9 cellular contexts compared by ENCODE assay signal in the genomic region with DNA sequence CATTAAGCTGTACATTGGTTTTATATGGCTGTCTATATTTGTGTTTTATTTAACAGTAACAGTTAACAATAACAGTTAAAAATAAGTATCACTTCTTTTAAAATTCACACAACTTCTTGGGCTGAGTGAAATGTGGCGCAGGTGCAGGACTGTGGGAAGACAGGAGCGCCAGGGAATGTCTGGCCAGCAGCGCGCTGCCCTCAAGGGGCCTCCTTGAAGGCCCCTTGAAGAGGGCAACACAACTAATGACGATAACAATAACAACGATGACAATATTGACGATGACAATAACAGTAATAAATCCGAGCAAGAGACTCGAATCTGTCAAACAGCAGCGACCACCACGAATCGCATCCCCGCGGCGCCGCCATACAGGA. TPM values are rescaled to one million over a fixed set of nuclear protein-coding genes. Genes with fewer than 3 reads are reported as not detected.
A peak's percentile ranks its signal among the peaks of the same experiment; 100 is the strongest.
DNase-seq lines count a peak whose midpoint lies in the region; ATAC-seq and TF ChIP-seq lines count a peak whose summit lies in the region.
"Had no signal": no experiment of that assay in that cellular context is flagged by ENCODE, and none has a peak within 500 bp of the region (broad histone marks: within the 10 kb centered on the region; RNA-seq: fewer than 3 reads in every experiment).

No MANE protein-coding gene starts in this region.

- no peaks in the 10 kb centered on the region for H3K36me3 ChIP-seq in muscle layer of colon (ENCODE audit: insufficient read depth, low read length)
- no peaks in the 10 kb centered on the region for H3K36me3 ChIP-seq in vagina
- H3K36me3 ChIP-seq in MM.1S (replicated peaks; ENCODE audit: insufficient read depth, low read length), result no peaks in the 10 kb centered on the region
- H3K36me3 ChIP-seq: neutrophil had no signal

- H3K79me2 ChIP-seq in MM.1S (ENCODE audit: low read length), result no peaks in the 10 kb centered on the region

- CTCF ChIA-PET in activated naive CD4-positive, alpha-beta T cell treated with anti-CD3 and anti-CD28 coated beads, Interleukin-2, amount 10 ng/mL, durations not matched to agents 7 days and 5 days (lab: Charles Lee), result no interaction called here

- peaks cover 42% of the 10 kb centered on the region for H3K27me3 Mint-ChIP-seq in activated naive CD4-positive, alpha-beta T cell treated with anti-CD3 and anti-CD28 coated beads, Interleukin-2, amount 10 ng/mL, durations not matched to agents 7 days and 5 days

- no peak for DNase-seq in activated naive CD4-positive, alpha-beta T cell treated with anti-CD3 and anti-CD28 coated beads, Interleukin-2, amount 10 ng/mL, durations not matched to agents 7 days and 5 days
- no peak for DNase-seq in activated naive CD4-positive, alpha-beta T cell treated with anti-CD3 and anti-CD28 coated beads, Interleukin-2, amount 50 U/mL, for 16 hours
- DNase-seq in coronary artery (ENCODE audit: low spot score) (no peak), vagina (ENCODE audit: extremely low spot score in 2 of 2) (no peak), MM.1S (no peak), GM03348 (ENCODE audit: low spot score) (no peak)

- H3F3A ChIP-seq in MM.1S (ENCODE audit: insufficient read depth, low read length), result no peaks in the 10 kb centered on the region; the same call in 1 of the 2 replicates

- no peak overlapping the region for H3K9ac ChIP-seq in muscle layer of colon (ENCODE audit: low read length)
- no peak overlapping the region for H3K9ac ChIP-seq in MM.1S (ENCODE audit: low read length)

- H3K27ac ChIP-seq in coronary artery (peak overlapping the region; percentile 98 to 99), muscle layer of colon (ENCODE audit: low read depth, low read length) (peak overlapping the region; percentile 58), vagina (peak overlapping the region; percentile 94), MM.1S (ENCODE audit: low read length) (no peak overlapping the region)
- H3K27ac ChIP-seq: neutrophil had no signal

- H3K4me3 Mint-ChIP-seq in activated naive CD4-positive, alpha-beta T cell treated with anti-CD3 and anti-CD28 coated beads, Interleukin-2, amount 10 ng/mL, durations not matched to agents 7 days and 5 days, result peak overlapping the region; percentile 65

- no peak for TF ChIP-seq POLR2A in vagina (IDR thresholded peaks at IDR 0.05)

- no peaks in the 10 kb centered on the region for H3K36me3 Mint-ChIP-seq in activated naive CD4-positive, alpha-beta T cell treated with anti-CD3 and anti-CD28 coated beads, Interleukin-2, amount 10 ng/mL, durations not matched to agents 7 days and 5 days

- TF ChIP-seq CTCF in coronary artery (IDR thresholded peaks at IDR 0.05) (no peak), vagina (IDR thresholded peaks at IDR 0.05) (no peak), MM.1S (IDR thresholded peaks at IDR 0.05; ENCODE audit: low read length) (no peak)

- H3K27me3 ChIP-seq in muscle layer of colon (ENCODE audit: control insufficient read depth in 1 of 2, insufficient read depth in 2 of 2, low read length in 2 of 2) (no peaks in the 10 kb centered on the region), vagina (no peaks in the 10 kb centered on the region), MM.1S (replicated peaks; ENCODE audit: insufficient read depth, low read length) (no peaks in the 10 kb centered on the region)

- no peaks in the 10 kb centered on the region for H4K20me1 ChIP-seq in MM.1S (ENCODE audit: insufficient read depth, low read length)

- H3K4me3 ChIP-seq in coronary artery (peak overlapping the region; percentile 99), muscle layer of colon (ENCODE audit: low read depth in 1 of 2, low read length in 2 of 2) (peak overlapping the region; percentile 52 to 66), vagina (peak overlapping the region; percentile 59 to 92), MM.1S (ENCODE audit: low read length) (no peak overlapping the region)

- H3K4me1 Mint-ChIP-seq in activated naive CD4-positive, alpha-beta T cell treated with anti-CD3 and anti-CD28 coated beads, Interleukin-2, amount 10 ng/mL, durations not matched to agents 7 days and 5 days, result peaks cover 9% of the 10 kb centered on the region

- no peaks in the 10 kb centered on the region for H3K9me2 ChIP-seq in MM.1S (replicated peaks; ENCODE audit: insufficient read depth, low read length)

- intact Hi-C loops in vagina (cut with DNase I), result loop anchor here (10.0 kb wide), 1 partner anchor 230 kb away; a partner anchor contains a TSS

- peaks cover 3% of the 10 kb centered on the region for H3K9me3 Mint-ChIP-seq in activated naive CD4-positive, alpha-beta T cell treated with anti-CD3 and anti-CD28 coated beads, Interleukin-2, amount 10 ng/mL, durations not matched to agents 7 days and 5 days

- ATAC-seq in HG03039 (IDR thresholded peaks at IDR 0.05; ENCODE audit: unreplicated experiment), result no peak

- peaks cover 36% of the 10 kb centered on the region for H3K4me1 ChIP-seq in muscle layer of colon (ENCODE audit: insufficient read depth, low read length)
- H3K4me1 ChIP-seq in vagina, result peaks cover 42% of the 10 kb centered on the region
- H3K4me1 ChIP-seq in MM.1S (ENCODE audit: low read length), result no peaks in the 10 kb centered on the region; the same call in 1 of the 2 replicates

- H3K27ac Mint-ChIP-seq in activated naive CD4-positive, alpha-beta T cell treated with anti-CD3 and anti-CD28 coated beads, Interleukin-2, amount 10 ng/mL, durations not matched to agents 7 days and 5 days, result no peak overlapping the region

- H2AFZ ChIP-seq in MM.1S (ENCODE audit: low read length), result no peak overlapping the region

- H3K9me3 ChIP-seq in muscle layer of colon (ENCODE audit: low read length), result no peaks in the 10 kb centered on the region
- no peaks in the 10 kb centered on the region for H3K9me3 ChIP-seq in vagina
- no peaks in the 10 kb centered on the region for H3K9me3 ChIP-seq in MM.1S (replicated peaks; ENCODE audit: insufficient read depth, low read length)
- H3K9me3 ChIP-seq: neutrophil had no signal

- no peak overlapping the region for H3K4me2 ChIP-seq in MM.1S (ENCODE audit: low read depth, low read length)

RNA-seq across cellular contexts. Expression of a gene that starts 0.4 kb away (rescaled TPM):
- total RNA-seq in vagina, result 15.5 TPM
